In genomic region chr4:110636231-110636676, GRCh38 we compare ENCODE assay signal across 10 cellular contexts. TPM values are rescaled to one million over a fixed set of nuclear protein-coding genes. Genes with fewer than 3 reads are reported as not detected.
DNase-seq lines count a peak whose midpoint lies in the region; ATAC-seq lines count a peak whose summit lies in the region.
"Had no signal": no experiment of that assay in that cellular context is flagged by ENCODE, and none has a peak within 500 bp of the region (broad histone marks: within the 10 kb centered on the region; RNA-seq: fewer than 3 reads in every experiment).

No MANE protein-coding gene starts in this region.

- H3K27ac ChIP-seq in GM23248 (peak overlapping the region; percentile 30), iPS DF 6.9 (ENCODE audit: low read length) (no peak overlapping the region), skeletal muscle tissue (ENCODE audit: low read depth, low read length) (peak overlapping the region; percentile 78)

- WGBS in GM23248 (ENCODE audit: low coverage in 1 of 2, low lambda C conversion rate in 2 of 2, missing lambda C conversion rate in 2 of 2), 2 experiments: 2 to 4% methylated on average over 11 of the region's 11 CpGs
- no CpG with 5 or more reads among the region's 11 CpGs for WGBS in iPS DF 6.9 (ENCODE audit: insufficient coverage, insufficient read length)

- in situ Hi-C loops in GM23248 (cut with MboI): no loop called here

- H3K4me2 ChIP-seq in GM23248 (ENCODE audit: unreplicated experiment): peak overlapping the region; percentile 83

- peak overlapping the region; percentile 88 for H3K4me3 ChIP-seq in GM23248
- H3K4me3 ChIP-seq in iPS DF 6.9 (ENCODE audit: low read length): peak overlapping the region; percentile 43; the same call in 1 of the 2 replicates
- peak overlapping the region; percentile 77 to 87 (median 78) for H3K4me3 ChIP-seq in skeletal muscle tissue (ENCODE audit: low read length in 3 of 3)

- H3K36me3 ChIP-seq in GM23248 (ENCODE audit: low read depth): no peaks in the 10 kb centered on the region
- no peaks in the 10 kb centered on the region for H3K36me3 ChIP-seq in iPS DF 6.9 (ENCODE audit: control insufficient read depth, insufficient read depth, low read length)
- H3K36me3 ChIP-seq in skeletal muscle tissue (ENCODE audit: control insufficient read depth in 3 of 3, insufficient read depth in 3 of 3, low read length in 3 of 3): no peaks in the 10 kb centered on the region

- H3K27me3 ChIP-seq in GM23248 (replicated peaks; ENCODE audit: insufficient read depth): no peaks in the 10 kb centered on the region
- H3K27me3 ChIP-seq in iPS DF 6.9 (ENCODE audit: control insufficient read depth, insufficient read depth, low read length): peaks cover 64% of the 10 kb centered on the region
- peaks cover 17 to 69% (median 25%) of the 10 kb centered on the region in 3 donors for H3K27me3 ChIP-seq in skeletal muscle tissue (ENCODE audit: control insufficient read depth in 3 of 3, insufficient read depth in 3 of 3, low read length in 3 of 3)

- H3K9me3 ChIP-seq in GM23248 (ENCODE audit: low read depth) (no peaks in the 10 kb centered on the region), iPS DF 6.9 (ENCODE audit: control insufficient read depth, insufficient read depth, low read length) (no peaks in the 10 kb centered on the region), skeletal muscle tissue (ENCODE audit: control insufficient read depth in 3 of 3, low read length in 3 of 3) (peaks cover 0 to 2% (median 0%) of the 10 kb centered on the region in 3 donors)

- H3K79me2 ChIP-seq in GM23248 (ENCODE audit: insufficient read depth): peaks cover 8% of the 10 kb centered on the region; the same call in 1 of the 2 replicates

- H3K9ac ChIP-seq in GM23248 (peak overlapping the region; percentile 72), skeletal muscle tissue (ENCODE audit: low read depth in 1 of 3, low read length in 3 of 3) (peak overlapping the region; percentile 86 to 98 (median 86))

- H3K4me1 ChIP-seq in GM23248 (ENCODE audit: insufficient read depth): peaks cover 4% of the 10 kb centered on the region; the same call in 1 of the 2 replicates
- H3K4me1 ChIP-seq in iPS DF 6.9 (ENCODE audit: control insufficient read depth, insufficient read depth, low read length): no peaks in the 10 kb centered on the region; the same call in none of the 2 replicates
- H3K4me1 ChIP-seq in skeletal muscle tissue (ENCODE audit: control insufficient read depth in 3 of 3, insufficient read depth in 3 of 3, low read length in 3 of 3): peaks cover 6 to 31% (median 17%) of the 10 kb centered on the region in 3 donors

- no peaks in the 10 kb centered on the region for H3F3A ChIP-seq in GM23248 (ENCODE audit: insufficient read depth)

- H4K20me1 ChIP-seq in GM23248 (ENCODE audit: insufficient read depth): no peaks in the 10 kb centered on the region

- H2AFZ ChIP-seq in GM23248: peak overlapping the region; percentile 96

- no peaks in the 10 kb centered on the region for H3K9me2 ChIP-seq in GM23248 (ENCODE audit: insufficient read depth)

- ATAC-seq in HG02798 (IDR thresholded peaks at IDR 0.05; ENCODE audit: poor library complexity, unreplicated experiment): no peak
- ATAC-seq: natural killer cell had no signal

- DNase-seq in GM23248 (no peak), RKO (ENCODE audit: low spot score) (peak; percentile 42), iPS DF 6.9 (ENCODE audit: low read depth, low spot score) (no peak), amniotic stem cell (lab: John Stamatoyannopoulos, UW) (no peak), D341Med (ENCODE audit: low spot score) (no peak)
- DNase-seq: natural killer cell, NCI-H2171 had no signal

RNA-seq across cellular contexts. Expression of gene PITX2, which starts 13.4 kb away (rescaled TPM):
- total RNA-seq in GM23248 (2014; rRNA removed; shearing (Covaris generic)): 4.3 and 5.8 TPM in 2 replicates
- polyA plus RNA-seq in GM23248 (2016; fragmentation: Nextera tagmentation; extraction: Ambion mirVana): 5.6 and 5.8 TPM in 2 replicates
- 16.2 TPM for total RNA-seq in skeletal muscle tissue
- total RNA-seq: activated CD8-positive, alpha-beta memory T cell treated with anti-CD3 and anti-CD28 coated beads for 36 hours; natural killer cell had no signal
